ENCODE assay signal across 1 cellular context in the genomic region with DNA sequence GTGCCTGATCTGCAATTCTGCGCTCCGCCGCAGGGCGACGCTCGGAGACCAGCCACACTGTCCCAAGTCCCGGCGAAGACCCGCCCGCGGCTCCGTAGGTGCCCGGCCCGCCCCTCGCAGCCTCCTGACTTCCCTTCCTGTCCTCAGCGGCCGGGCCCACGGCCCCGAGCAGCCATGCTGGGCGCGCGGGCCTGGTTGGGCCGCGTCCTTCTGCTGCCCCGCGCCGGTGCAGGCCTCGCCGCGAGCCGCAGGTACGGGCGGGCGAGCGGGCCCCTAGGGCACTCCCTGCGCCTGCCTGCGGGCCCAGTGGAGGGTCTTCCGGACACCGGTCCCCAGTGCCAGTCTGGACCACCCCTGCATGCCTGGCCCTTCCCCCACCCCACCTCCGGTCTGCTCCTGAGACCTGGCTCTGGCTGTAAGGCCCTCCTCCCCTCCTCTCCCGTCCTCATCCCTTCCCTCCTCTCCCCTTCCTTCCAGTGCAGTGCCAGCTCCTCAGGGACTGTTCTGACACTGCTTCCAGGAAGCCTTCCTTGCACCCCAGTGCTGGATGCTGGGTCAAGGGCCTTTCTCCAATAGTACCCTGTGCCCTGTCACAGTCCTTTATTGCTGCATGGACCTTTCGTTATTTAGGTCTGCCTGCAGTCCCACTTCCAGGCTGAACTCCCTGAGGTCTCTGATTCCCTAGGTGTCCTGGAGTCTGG.
TF ChIP-seq lines count a peak whose summit lies in the region.

A gene (plus strand): TSS at position 140 of the 701 bp plus-strand sequence. CDS start 35 bp downstream, at position 175.

TF ChIP-seq in K562, 482 proteins besides CTCF, POLR2A, EP300 and RAD21 (continued from another document and continues in another):
- TF ChIP-seq, protein P1, sequence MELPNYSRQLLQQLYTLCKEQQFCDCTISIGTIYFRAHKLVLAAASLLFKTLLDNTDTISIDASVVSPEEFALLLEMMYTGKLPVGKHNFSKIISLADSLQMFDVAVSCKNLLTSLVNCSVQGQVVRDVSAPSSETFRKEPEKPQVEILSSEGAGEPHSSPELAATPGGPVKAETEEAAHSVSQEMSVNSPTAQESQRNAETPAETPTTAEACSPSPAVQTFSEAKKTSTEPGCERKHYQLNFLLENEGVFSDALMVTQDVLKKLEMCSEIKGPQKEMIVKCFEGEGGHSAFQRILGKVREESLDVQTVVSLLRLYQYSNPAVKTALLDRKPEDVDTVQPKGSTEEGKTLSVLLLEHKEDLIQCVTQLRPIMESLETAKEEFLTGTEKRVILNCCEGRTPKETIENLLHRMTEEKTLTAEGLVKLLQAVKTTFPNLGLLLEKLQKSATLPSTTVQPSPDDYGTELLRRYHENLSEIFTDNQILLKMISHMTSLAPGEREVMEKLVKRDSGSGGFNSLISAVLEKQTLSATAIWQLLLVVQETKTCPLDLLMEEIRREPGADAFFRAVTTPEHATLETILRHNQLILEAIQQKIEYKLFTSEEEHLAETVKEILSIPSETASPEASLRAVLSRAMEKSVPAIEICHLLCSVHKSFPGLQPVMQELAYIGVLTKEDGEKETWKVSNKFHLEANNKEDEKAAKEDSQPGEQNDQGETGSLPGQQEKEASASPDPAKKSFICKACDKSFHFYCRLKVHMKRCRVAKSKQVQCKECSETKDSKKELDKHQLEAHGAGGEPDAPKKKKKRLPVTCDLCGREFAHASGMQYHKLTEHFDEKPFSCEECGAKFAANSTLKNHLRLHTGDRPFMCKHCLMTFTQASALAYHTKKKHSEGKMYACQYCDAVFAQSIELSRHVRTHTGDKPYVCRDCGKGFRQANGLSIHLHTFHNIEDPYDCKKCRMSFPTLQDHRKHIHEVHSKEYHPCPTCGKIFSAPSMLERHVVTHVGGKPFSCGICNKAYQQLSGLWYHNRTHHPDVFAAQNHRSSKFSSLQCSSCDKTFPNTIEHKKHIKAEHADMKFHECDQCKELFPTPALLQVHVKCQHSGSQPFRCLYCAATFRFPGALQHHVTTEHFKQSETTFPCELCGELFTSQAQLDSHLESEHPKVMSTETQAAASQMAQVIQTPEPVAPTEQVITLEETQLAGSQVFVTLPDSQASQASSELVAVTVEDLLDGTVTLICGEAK (IDR thresholded peaks at IDR 0.05) = no peak
- TF ChIP-seq, protein P1 (CRISPR knock-in tag; IDR thresholded peaks at IDR 0.05) = no peak
- TF ChIP-seq ZNF212 (CRISPR knock-in tag; IDR thresholded peaks at IDR 0.05) (no peak), TCF7L2 (IDR thresholded peaks at IDR 0.05; ENCODE audit: low read depth, low read length) (no peak), RUNX1 (IDR thresholded peaks at IDR 0.05; ENCODE audit: low read depth) (no peak), XRCC3 (IDR thresholded peaks at IDR 0.05) (no peak), NR2C1 (IDR thresholded peaks at IDR 0.05) (no peak), NR2C1 (tag; IDR thresholded peaks at IDR 0.05) (no peak), SMARCB1 (IDR thresholded peaks at IDR 0.05; ENCODE audit: insufficient read length, low read depth) (no peak), NELFE (IDR thresholded peaks at IDR 0.05; ENCODE audit: insufficient read depth, insufficient read length) (no peak), JUND (IDR thresholded peaks at IDR 0.05; ENCODE audit: borderline replicate concordance, low read depth, low read length) (peak; percentile 36; the same call in 1 of the 2 replicates), JUND (tag; IDR thresholded peaks at IDR 0.05; ENCODE audit: borderline replicate concordance, low read depth, low read length) (no peak; the same call in 2 of the 3 replicates), SIN3B (IDR thresholded peaks at IDR 0.05; ENCODE audit: low read depth) (peak; percentile 44), CC2D1A (IDR thresholded peaks at IDR 0.05) (no peak), ESRRA (IDR thresholded peaks at IDR 0.05; ENCODE audit: borderline replicate concordance, low read depth) (no peak), ZC3H11A (IDR thresholded peaks at IDR 0.05; ENCODE audit: low read depth, low read length) (0 out of 2 replicates have a peak, but pooled peaks have one; percentile 16), SAFB2 (IDR thresholded peaks at IDR 0.05; ENCODE audit: borderline replicate concordance, low read depth, low read length, severe bottlenecking) (no peak), SPI1 (IDR thresholded peaks at IDR 0.05; ENCODE audit: borderline replicate concordance, low read depth, low read length) (peak; percentile 74), HEY1 (CRISPR knock-in tag; IDR thresholded peaks at IDR 0.05; ENCODE audit: borderline replicate concordance) (no peak), POLR3A (IDR thresholded peaks at IDR 0.05; ENCODE audit: borderline replicate concordance, extremely low read depth, insufficient read depth, insufficient read length) (no peak), TEAD4 (IDR thresholded peaks at IDR 0.05; ENCODE audit: low read length) (0 out of 2 replicates have a peak, but pooled peaks have one; percentile 18), TEAD4 (CRISPR knock-in tag; IDR thresholded peaks at IDR 0.05; ENCODE audit: borderline replicate concordance) (peak; percentile 82), ZNF699 (CRISPR knock-in tag; IDR thresholded peaks at IDR 0.05; ENCODE audit: insufficient replicate concordance) (no peak), EHMT2 (IDR thresholded peaks at IDR 0.05) (no peak), BRCA1 (IDR thresholded peaks at IDR 0.05) (no peak), BRCA1 (CRISPR knock-in tag; IDR thresholded peaks at IDR 0.05) (no peak), HMG20B (CRISPR knock-in tag; IDR thresholded peaks at IDR 0.05) (no peak), MIER1 (IDR thresholded peaks at IDR 0.05; ENCODE audit: low read depth) (no peak), GTF2E2 (tag; IDR thresholded peaks at IDR 0.05) (no peak), SMC3 (conservative IDR thresholded peaks at IDR 0.05; ENCODE audit: insufficient read depth, low read depth, low read length) (peak; percentile 92), SP1 (CRISPR knock-in tag; IDR thresholded peaks at IDR 0.05) (peak; percentile 77)
- TF ChIP-seq, protein P2, sequence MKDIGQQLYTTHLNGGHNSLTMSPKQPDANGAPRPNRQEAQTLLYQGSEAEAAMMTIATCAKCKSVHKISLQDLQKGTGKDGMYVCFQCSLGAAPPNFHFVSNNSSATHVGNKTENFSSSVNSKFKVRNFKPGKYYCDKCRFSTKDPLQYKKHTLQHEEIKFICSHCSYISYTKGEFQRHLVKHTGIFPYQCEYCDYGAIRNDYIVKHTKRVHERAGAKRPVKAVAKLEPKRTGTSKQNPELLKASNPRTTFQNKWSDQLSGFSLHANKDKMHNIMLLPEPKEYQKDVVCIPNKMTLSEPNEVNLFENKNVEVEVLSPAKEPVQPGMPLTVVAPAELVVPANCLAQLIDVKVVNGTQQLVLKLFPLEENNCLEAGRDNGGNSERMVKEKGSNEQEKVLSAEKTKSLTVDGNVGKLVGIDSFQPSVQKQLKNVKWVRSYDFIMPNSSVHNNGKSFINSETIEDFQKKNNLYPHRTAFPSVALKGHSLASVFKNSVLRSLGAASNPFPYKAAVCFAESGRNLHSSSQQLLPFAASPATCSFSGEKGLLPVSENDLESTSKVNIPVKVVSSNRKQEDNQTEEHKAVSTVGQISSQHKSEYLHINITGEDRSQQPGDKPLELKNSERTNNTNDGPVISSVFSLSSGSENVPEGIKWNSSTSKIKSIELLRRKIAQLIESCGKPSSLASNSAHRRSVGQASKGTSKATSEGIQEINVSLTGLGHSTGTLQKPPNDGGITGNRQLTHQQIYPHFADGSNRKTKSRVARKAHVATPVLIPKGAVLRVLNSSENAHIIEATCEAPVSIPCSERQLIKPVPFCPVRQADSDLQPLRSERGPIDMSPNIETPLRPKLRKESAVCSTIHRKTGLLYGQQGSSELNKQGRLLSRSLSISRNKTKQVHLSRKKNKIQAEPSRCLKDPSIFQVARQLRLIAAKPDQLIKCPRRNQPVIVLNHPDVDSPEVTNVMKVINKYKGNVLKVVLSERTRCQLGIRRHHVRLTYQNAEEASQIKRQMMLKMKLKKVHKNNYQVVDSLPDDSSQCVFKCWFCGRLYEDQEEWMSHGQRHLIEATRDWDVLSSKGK (CRISPR knock-in tag; IDR thresholded peaks at IDR 0.05) = no peak
- TF ChIP-seq, protein P3, sequence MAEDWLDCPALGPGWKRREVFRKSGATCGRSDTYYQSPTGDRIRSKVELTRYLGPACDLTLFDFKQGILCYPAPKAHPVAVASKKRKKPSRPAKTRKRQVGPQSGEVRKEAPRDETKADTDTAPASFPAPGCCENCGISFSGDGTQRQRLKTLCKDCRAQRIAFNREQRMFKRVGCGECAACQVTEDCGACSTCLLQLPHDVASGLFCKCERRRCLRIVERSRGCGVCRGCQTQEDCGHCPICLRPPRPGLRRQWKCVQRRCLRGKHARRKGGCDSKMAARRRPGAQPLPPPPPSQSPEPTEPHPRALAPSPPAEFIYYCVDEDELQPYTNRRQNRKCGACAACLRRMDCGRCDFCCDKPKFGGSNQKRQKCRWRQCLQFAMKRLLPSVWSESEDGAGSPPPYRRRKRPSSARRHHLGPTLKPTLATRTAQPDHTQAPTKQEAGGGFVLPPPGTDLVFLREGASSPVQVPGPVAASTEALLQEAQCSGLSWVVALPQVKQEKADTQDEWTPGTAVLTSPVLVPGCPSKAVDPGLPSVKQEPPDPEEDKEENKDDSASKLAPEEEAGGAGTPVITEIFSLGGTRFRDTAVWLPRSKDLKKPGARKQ (CRISPR knock-in tag; IDR thresholded peaks at IDR 0.05) = 0 out of 2 replicates have a peak, but pooled peaks have one; percentile 39
- TF ChIP-seq, protein P4, sequence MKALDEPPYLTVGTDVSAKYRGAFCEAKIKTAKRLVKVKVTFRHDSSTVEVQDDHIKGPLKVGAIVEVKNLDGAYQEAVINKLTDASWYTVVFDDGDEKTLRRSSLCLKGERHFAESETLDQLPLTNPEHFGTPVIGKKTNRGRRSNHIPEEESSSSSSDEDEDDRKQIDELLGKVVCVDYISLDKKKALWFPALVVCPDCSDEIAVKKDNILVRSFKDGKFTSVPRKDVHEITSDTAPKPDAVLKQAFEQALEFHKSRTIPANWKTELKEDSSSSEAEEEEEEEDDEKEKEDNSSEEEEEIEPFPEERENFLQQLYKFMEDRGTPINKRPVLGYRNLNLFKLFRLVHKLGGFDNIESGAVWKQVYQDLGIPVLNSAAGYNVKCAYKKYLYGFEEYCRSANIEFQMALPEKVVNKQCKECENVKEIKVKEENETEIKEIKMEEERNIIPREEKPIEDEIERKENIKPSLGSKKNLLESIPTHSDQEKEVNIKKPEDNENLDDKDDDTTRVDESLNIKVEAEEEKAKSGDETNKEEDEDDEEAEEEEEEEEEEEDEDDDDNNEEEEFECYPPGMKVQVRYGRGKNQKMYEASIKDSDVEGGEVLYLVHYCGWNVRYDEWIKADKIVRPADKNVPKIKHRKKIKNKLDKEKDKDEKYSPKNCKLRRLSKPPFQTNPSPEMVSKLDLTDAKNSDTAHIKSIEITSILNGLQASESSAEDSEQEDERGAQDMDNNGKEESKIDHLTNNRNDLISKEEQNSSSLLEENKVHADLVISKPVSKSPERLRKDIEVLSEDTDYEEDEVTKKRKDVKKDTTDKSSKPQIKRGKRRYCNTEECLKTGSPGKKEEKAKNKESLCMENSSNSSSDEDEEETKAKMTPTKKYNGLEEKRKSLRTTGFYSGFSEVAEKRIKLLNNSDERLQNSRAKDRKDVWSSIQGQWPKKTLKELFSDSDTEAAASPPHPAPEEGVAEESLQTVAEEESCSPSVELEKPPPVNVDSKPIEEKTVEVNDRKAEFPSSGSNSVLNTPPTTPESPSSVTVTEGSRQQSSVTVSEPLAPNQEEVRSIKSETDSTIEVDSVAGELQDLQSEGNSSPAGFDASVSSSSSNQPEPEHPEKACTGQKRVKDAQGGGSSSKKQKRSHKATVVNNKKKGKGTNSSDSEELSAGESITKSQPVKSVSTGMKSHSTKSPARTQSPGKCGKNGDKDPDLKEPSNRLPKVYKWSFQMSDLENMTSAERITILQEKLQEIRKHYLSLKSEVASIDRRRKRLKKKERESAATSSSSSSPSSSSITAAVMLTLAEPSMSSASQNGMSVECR (CRISPR knock-in tag; IDR thresholded peaks at IDR 0.05) = peak; percentile 71; the same call in 1 of the 2 replicates
- TF ChIP-seq, protein P5, sequence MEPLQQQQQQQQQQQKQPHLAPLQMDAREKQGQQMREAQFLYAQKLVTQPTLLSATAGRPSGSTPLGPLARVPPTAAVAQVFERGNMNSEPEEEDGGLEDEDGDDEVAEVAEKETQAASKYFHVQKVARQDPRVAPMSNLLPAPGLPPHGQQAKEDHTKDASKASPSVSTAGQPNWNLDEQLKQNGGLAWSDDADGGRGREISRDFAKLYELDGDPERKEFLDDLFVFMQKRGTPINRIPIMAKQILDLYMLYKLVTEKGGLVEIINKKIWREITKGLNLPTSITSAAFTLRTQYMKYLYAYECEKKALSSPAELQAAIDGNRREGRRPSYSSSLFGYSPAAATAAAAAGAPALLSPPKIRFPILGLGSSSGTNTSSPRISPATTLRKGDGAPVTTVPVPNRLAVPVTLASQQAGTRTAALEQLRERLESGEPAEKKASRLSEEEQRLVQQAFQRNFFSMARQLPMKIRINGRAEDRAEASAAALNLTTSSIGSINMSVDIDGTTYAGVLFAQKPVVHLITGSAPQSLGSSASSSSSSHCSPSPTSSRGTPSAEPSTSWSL (CRISPR knock-in tag; IDR thresholded peaks at IDR 0.05; ENCODE audit: borderline replicate concordance) = no peak
